22 cellular contexts compared by ENCODE assay signal in the genomic region with DNA sequence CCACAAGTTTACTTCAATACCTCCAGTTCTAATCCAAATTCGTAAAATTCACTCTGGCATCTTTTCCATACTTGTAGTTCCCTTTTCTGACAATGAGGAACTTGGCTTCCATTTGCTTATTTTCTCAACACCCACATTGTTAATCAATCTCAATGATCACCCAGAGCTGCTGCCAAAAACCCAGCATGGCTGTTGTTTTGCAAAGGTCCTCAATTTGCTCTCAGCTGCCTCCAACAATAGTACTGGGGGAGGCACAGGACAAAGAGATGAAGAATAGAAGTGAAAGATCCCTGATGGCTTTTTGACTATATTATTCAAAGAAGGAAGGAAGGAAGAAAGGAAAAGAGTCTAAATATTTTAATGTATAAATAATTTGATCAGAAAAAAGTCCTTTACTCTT.
"Had no signal": no experiment of that assay in that cellular context is flagged by ENCODE, and none has a peak within 500 bp of the region (broad histone marks: within the 10 kb centered on the region; RNA-seq: fewer than 3 reads in every experiment).

No MANE protein-coding gene starts in this region.

- H3K4me1 Mint-ChIP-seq: stimulated activated effector memory CD8-positive, alpha-beta T cell treated with anti-CD3 and anti-CD28 coated beads, Interleukin-12 subunit alpha, Interleukin-12 subunit beta, amount 100 ng/mL, for 72 hours had no signal

- H3K4me3 Mint-ChIP-seq: natural killer cell treated with Interleukin-12 subunit alpha and Interleukin-12 subunit beta and Interleukin-15 and Interleukin-18, amount 100 ng/mL, for 72 hours; stimulated activated effector memory CD8-positive, alpha-beta T cell treated with anti-CD3 and anti-CD28 coated beads, Interleukin-12 subunit alpha, Interleukin-12 subunit beta, amount 100 ng/mL, for 72 hours had no signal

- H3K9me3 ChIP-seq: heart left ventricle, prostate gland, right lobe of liver, tibial artery, upper lobe of left lung, uterus had no signal

- H3K4me1 ChIP-seq: heart left ventricle, parathyroid adenoma, prostate gland, right lobe of liver, tibial artery, upper lobe of left lung, uterus had no signal

- H3K27ac ChIP-seq: dorsolateral prefrontal cortex, heart left ventricle, parathyroid adenoma, prostate gland, right lobe of liver, tibial artery, upper lobe of left lung, uterus had no signal

- H3K79me2 ChIP-seq: parathyroid adenoma had no signal

- H3K4me3 ChIP-seq: dorsolateral prefrontal cortex, heart left ventricle, lung, prostate gland, right lobe of liver, tibial artery, upper lobe of left lung, uterus had no signal

- H3K36me3 Mint-ChIP-seq: natural killer cell treated with Interleukin-12 subunit alpha and Interleukin-12 subunit beta and Interleukin-15 and Interleukin-18, amount 100 ng/mL, for 72 hours; stimulated activated effector memory CD8-positive, alpha-beta T cell treated with anti-CD3 and anti-CD28 coated beads, Interleukin-12 subunit alpha, Interleukin-12 subunit beta, amount 100 ng/mL, for 72 hours had no signal

- H3K9ac ChIP-seq: parathyroid adenoma had no signal

- ATAC-seq: esophagus mucosa; heart left ventricle; left colon; left ventricle myocardium superior; natural killer cell treated with Interleukin-12 subunit alpha and Interleukin-12 subunit beta and Interleukin-15 and Interleukin-18, amount 100 ng/mL, for 72 hours; right lobe of liver; stimulated activated effector memory CD8-positive, alpha-beta T cell treated with anti-CD3 and anti-CD28 coated beads, Interleukin-12 subunit alpha, Interleukin-12 subunit beta, amount 100 ng/mL, for 72 hours; stimulated activated naive CD8-positive, alpha-beta T cell treated with anti-CD3 and anti-CD28 coated beads, Interleukin-15, Interleukin-2, amounts not matched to agents 100 U/mL and 50 U/mL, for 24 hours had no signal

- H3K27me3 Mint-ChIP-seq: natural killer cell treated with Interleukin-12 subunit alpha and Interleukin-12 subunit beta and Interleukin-15 and Interleukin-18, amount 100 ng/mL, for 72 hours had no signal

- H2AFZ ChIP-seq: parathyroid adenoma had no signal

- H3K27me3 ChIP-seq: dorsolateral prefrontal cortex, heart left ventricle, right lobe of liver, tibial artery, upper lobe of left lung, uterus had no signal

- H3K27ac Mint-ChIP-seq: natural killer cell treated with Interleukin-12 subunit alpha and Interleukin-12 subunit beta and Interleukin-15 and Interleukin-18, amount 100 ng/mL, for 72 hours; stimulated activated effector memory CD8-positive, alpha-beta T cell treated with anti-CD3 and anti-CD28 coated beads, Interleukin-12 subunit alpha, Interleukin-12 subunit beta, amount 100 ng/mL, for 72 hours had no signal

- H3K36me3 ChIP-seq: heart left ventricle, prostate gland, right lobe of liver, tibial artery, upper lobe of left lung, uterus had no signal

- DNase-seq: cortex of kidney; dorsolateral prefrontal cortex; effector CD8-positive, alpha-beta T cell; heart left ventricle; hippocampal formation; left colon; left ventricle myocardium superior; mesenchymal stem cell; midbrain; right lobe of liver; stimulated activated CD4-positive, alpha-beta T cell treated with anti-CD3 and anti-CD28 coated beads, Interleukin-4, amount 100 ng/mL, for 1 hour; stimulated activated CD8-positive, alpha-beta memory T cell treated with anti-CD3 and anti-CD28 coated beads, Interleukin-4, amount 100 ng/mL, for 48 hours; stimulated activated naive CD8-positive, alpha-beta T cell treated with anti-CD3 and anti-CD28 coated beads, Interleukin-15, Interleukin-2, amounts not matched to agents 100 U/mL and 50 U/mL, for 24 hours; tibial artery; upper lobe of left lung; uterus had no signal
